ENCODE assay signal across 1 cellular context in genomic region chr15:32718082-32718821, GRCh38.
TF ChIP-seq lines count a peak whose summit lies in the region.

No MANE protein-coding gene starts in this region.

TF ChIP-seq in WTC11, 78 proteins besides CTCF, POLR2A, EP300 and RAD21 (continued from another document):
- TF ChIP-seq NFATC4 (CRISPR knock-in tag; IDR thresholded peaks at IDR 0.05) (no peak), MLX (CRISPR knock-in tag; IDR thresholded peaks at IDR 0.05) (no peak), RELA (CRISPR knock-in tag; IDR thresholded peaks at IDR 0.05; ENCODE audit: borderline replicate concordance) (no peak), FOXJ3 (CRISPR knock-in tag; IDR thresholded peaks at IDR 0.05; ENCODE audit: borderline replicate concordance) (no peak), FOXP1 (CRISPR knock-in tag; IDR thresholded peaks at IDR 0.05; ENCODE audit: borderline replicate concordance) (no peak; the same call in 1 of the 2 replicates), CBFB (CRISPR knock-in tag; IDR thresholded peaks at IDR 0.05; ENCODE audit: low read depth) (no peak), ZBTB43 (CRISPR knock-in tag; IDR thresholded peaks at IDR 0.05) (no peak), ZNF138 (CRISPR knock-in tag; conservative IDR thresholded peaks at IDR 0.05) (no peak), NR1H2 (CRISPR knock-in tag; IDR thresholded peaks at IDR 0.05) (no peak), E2F4 (CRISPR knock-in tag; IDR thresholded peaks at IDR 0.05; ENCODE audit: borderline replicate concordance, low read depth) (peak; percentile 10; the same call in 1 of the 2 replicates), GTF2I (CRISPR knock-in tag; conservative IDR thresholded peaks at IDR 0.05) (no peak), USF1 (CRISPR knock-in tag; IDR thresholded peaks at IDR 0.05) (no peak), IRF2 (CRISPR knock-in tag; IDR thresholded peaks at IDR 0.05; ENCODE audit: borderline replicate concordance, low read depth) (no peak), AR (CRISPR knock-in tag; IDR thresholded peaks at IDR 0.05) (no peak), ZNF512 (CRISPR knock-in tag; IDR thresholded peaks at IDR 0.05; ENCODE audit: borderline replicate concordance) (no peak), FOXK1 (CRISPR knock-in tag; IDR thresholded peaks at IDR 0.05) (peak; percentile 22; the same call in 1 of the 2 replicates), AFF4 (CRISPR knock-in tag; IDR thresholded peaks at IDR 0.05; ENCODE audit: borderline replicate concordance) (no peak), E2F1 (CRISPR knock-in tag; IDR thresholded peaks at IDR 0.05) (no peak), NR3C1 (CRISPR knock-in tag; conservative IDR thresholded peaks at IDR 0.05; ENCODE audit: low read depth) (no peak), FOXP4 (CRISPR knock-in tag; IDR thresholded peaks at IDR 0.05) (no peak), RORB (CRISPR knock-in tag; IDR thresholded peaks at IDR 0.05) (no peak), IRF1 (CRISPR knock-in tag; IDR thresholded peaks at IDR 0.05) (0 out of 2 replicates have a peak, but pooled peaks have one; percentile 39), NFYB (CRISPR knock-in tag; conservative IDR thresholded peaks at IDR 0.05; ENCODE audit: low read depth) (no peak), KAT7 (CRISPR knock-in tag; IDR thresholded peaks at IDR 0.05; ENCODE audit: borderline replicate concordance) (no peak), ARID4B (CRISPR knock-in tag; IDR thresholded peaks at IDR 0.05; ENCODE audit: borderline replicate concordance) (0 out of 2 replicates have a peak, but pooled peaks have one; percentile 4), MAX (CRISPR knock-in tag; IDR thresholded peaks at IDR 0.05) (peak; percentile 65), SOX15 (CRISPR knock-in tag; IDR thresholded peaks at IDR 0.05) (no peak), SMAD3 (CRISPR knock-in tag; IDR thresholded peaks at IDR 0.05; ENCODE audit: borderline replicate concordance) (no peak), TEAD1 (CRISPR knock-in tag; IDR thresholded peaks at IDR 0.05) (no peak), ZSCAN18 (CRISPR knock-in tag; IDR thresholded peaks at IDR 0.05) (no peak)
TF ChIP-seq in WTC11: peak in this region for 5.
